Comparison of ENCODE assay signal across 14 cellular contexts in genomic region chr11:79237676-79238075, GRCh38.
DNase-seq lines count a peak whose midpoint lies in the region; ATAC-seq and TF ChIP-seq lines count a peak whose summit lies in the region.
"Had no signal": no experiment of that assay in that cellular context is flagged by ENCODE, and none has a peak within 500 bp of the region (broad histone marks: within the 10 kb centered on the region; RNA-seq: fewer than 3 reads in every experiment).

No MANE protein-coding gene starts in this region.

- no peaks in the 10 kb centered on the region for H3K27me3 Mint-ChIP-seq in mesothelial cell of epicardium (ENCODE audit: low read depth)
- H3K27me3 Mint-ChIP-seq: activated CD4-positive, alpha-beta T cell treated with anti-CD3 and anti-CD28 coated beads, Interleukin-2, amount 10 ng/mL, durations not matched to agents 7 days and 5 days had no signal

- no peaks in the 10 kb centered on the region for H3K9me3 ChIP-seq in right atrium auricular region

- peaks cover 51% of the 10 kb centered on the region for H3K4me1 Mint-ChIP-seq in mesothelial cell of epicardium
- H3K4me1 Mint-ChIP-seq: activated CD4-positive, alpha-beta T cell treated with anti-CD3 and anti-CD28 coated beads, Interleukin-2, amount 10 ng/mL, durations not matched to agents 7 days and 5 days had no signal

- TF ChIP-seq CTCF in right atrium auricular region (IDR thresholded peaks at IDR 0.05) (no peak), mesothelial cell of epicardium (IDR thresholded peaks at IDR 0.05; ENCODE audit: unreplicated experiment) (no peak)

- H3K4me3 ChIP-seq in right atrium auricular region, result no peak overlapping the region

- H3K36me3 Mint-ChIP-seq in mesothelial cell of epicardium, result no peaks in the 10 kb centered on the region

- H3K36me3 ChIP-seq in right atrium auricular region, result no peaks in the 10 kb centered on the region

- intact Hi-C loops in Right ventricle myocardium inferior (cut with DNase I), result no loop called here

- no peak overlapping the region for H3K27ac ChIP-seq in right atrium auricular region
- H3K27ac ChIP-seq: 22Rv1 had no signal

- H3K27ac Mint-ChIP-seq in mesothelial cell of epicardium, result peak overlapping the region; percentile 86
- H3K27ac Mint-ChIP-seq: activated CD4-positive, alpha-beta T cell treated with anti-CD3 and anti-CD28 coated beads, Interleukin-2, amount 10 ng/mL, durations not matched to agents 7 days and 5 days; dendritic cell treated with granulocyte-macrophage colony-stimulating factor and Interleukin-4, amounts not matched to agents 40 ng/mL and 50 ng/mL, for 4 days had no signal

- peaks cover 0 to 9% of the 10 kb centered on the region in 2 donors for H3K4me1 ChIP-seq in right atrium auricular region

- DNase-seq in Right ventricle myocardium inferior (ENCODE audit: missing footprints), result no peak
- DNase-seq in right atrium auricular region (ENCODE audit: low spot score), result no peak
- DNase-seq in fibroblast of peridontal ligament (ENCODE audit: extremely low read depth), result peak; percentile 92
- DNase-seq in mesothelial cell of epicardium (ENCODE audit: low spot score in 2 of 2, unreplicated experiment in 2 of 2), result no peak
- no peak for DNase-seq in activated CD8-positive, alpha-beta memory T cell treated with anti-CD3 and anti-CD28 coated beads for 24 hours
- no peak for DNase-seq in midbrain (lab: John Stamatoyannopoulos, UW)
- DNase-seq: activated CD4-positive, alpha-beta T cell treated with anti-CD3 and anti-CD28 coated beads, Interleukin-2, amount 10 ng/mL, durations not matched to agents 7 days and 5 days; activated gamma-delta T cell treated with Interleukin-2 at 50 U/mL for 16 hours; NCI-H1092 treated with DMSO at 0.1 percent for 48 hours; NCI-H524 treated with DMSO at 0.1 percent for 48 hours had no signal

- ATAC-seq in Right ventricle myocardium inferior, result peak; percentile 69
- ATAC-seq in HG02973 (IDR thresholded peaks at IDR 0.05; ENCODE audit: unreplicated experiment), result no peak
- no peak for ATAC-seq in GM21360 (IDR thresholded peaks at IDR 0.05; ENCODE audit: unreplicated experiment)

- no peak overlapping the region for H3K4me3 Mint-ChIP-seq in mesothelial cell of epicardium
- H3K4me3 Mint-ChIP-seq: activated CD4-positive, alpha-beta T cell treated with anti-CD3 and anti-CD28 coated beads, Interleukin-2, amount 10 ng/mL, durations not matched to agents 7 days and 5 days; dendritic cell treated with granulocyte-macrophage colony-stimulating factor and Interleukin-4, amounts not matched to agents 40 ng/mL and 50 ng/mL, for 4 days had no signal

- no peaks in the 10 kb centered on the region for H3K27me3 ChIP-seq in right atrium auricular region

- H3K9me3 Mint-ChIP-seq in mesothelial cell of epicardium, result no peaks in the 10 kb centered on the region
- H3K9me3 Mint-ChIP-seq: activated CD4-positive, alpha-beta T cell treated with anti-CD3 and anti-CD28 coated beads, Interleukin-2, amount 10 ng/mL, durations not matched to agents 7 days and 5 days; dendritic cell treated with granulocyte-macrophage colony-stimulating factor and Interleukin-4, amounts not matched to agents 40 ng/mL and 50 ng/mL, for 4 days had no signal
